ENCODE assay signal across 8 cellular contexts in genomic region chr11:65572356-65573043, GRCh38. TPM values are rescaled to one million over a fixed set of nuclear protein-coding genes. Genes with fewer than 3 reads are reported as not detected.
A peak's percentile ranks its signal among the peaks of the same experiment; 100 is the strongest.
DNase-seq lines count a peak whose midpoint lies in the region; ATAC-seq and TF ChIP-seq lines count a peak whose summit lies in the region.

FAM89B (plus strand) TSS chr11:65572538; CDS start chr11:65572670, 132 bp downstream.

- peaks cover 73% of the 10 kb centered on the region for H3K79me2 ChIP-seq in MM.1S (ENCODE audit: low read length)

- POLR2A ChIA-PET in activated naive CD8-positive, alpha-beta T cell treated with anti-CD3 and anti-CD28 coated beads, Interleukin-2, amount 10 ng/mL, durations not matched to agents 7 days and 5 days (lab: Charles Lee) = interaction anchor here (0.6 to 5.3 kb wide), 26 partner anchors 11 to 349 kb away, joined by 3 to 52 read pairs (median 5); partner anchors contain the start of genes CCDC85B, KCNK7, MALAT1 and MAP3K11

- H3F3A ChIP-seq in MM.1S (ENCODE audit: insufficient read depth, low read length) = peaks cover 53% of the 10 kb centered on the region

- H4K20me1 ChIP-seq in MM.1S (ENCODE audit: insufficient read depth, low read length) = no peaks in the 10 kb centered on the region

- H3K4me2 ChIP-seq in MM.1S (ENCODE audit: low read depth, low read length) = peak within 1 kb of the TSS; percentile 93

- peak within 1 kb of the TSS; percentile 98 for H3K27ac Mint-ChIP-seq in activated naive CD8-positive, alpha-beta T cell treated with anti-CD3 and anti-CD28 coated beads, Interleukin-2, amount 10 ng/mL, durations not matched to agents 7 days and 5 days
- H3K27ac Mint-ChIP-seq in glutamatergic neuron (ENCODE audit: unreplicated experiment) (peak within 1 kb of the TSS; percentile 98), osteocyte (ENCODE audit: unreplicated experiment) (peak within 1 kb of the TSS; percentile 85)

- H3K4me3 ChIP-seq in MM.1S (ENCODE audit: low read length) (peak within 1 kb of the TSS; percentile 98), testis (peak within 1 kb of the TSS; percentile 68 to 69)

- WGBS in testis, 2 donors = 0 to 2% methylated on average over 28 to 79 of the region's 86 CpGs

- H3K27ac ChIP-seq in MM.1S (ENCODE audit: low read length) = peak within 1 kb of the TSS; percentile 92; the same call in 1 of the 2 replicates
- H3K27ac ChIP-seq in testis = peak within 1 kb of the TSS; percentile 65 to 87

- intact Hi-C loops in testis (cut with DNase I; ENCODE audit: low total_unique reads) = no loop called here

- H3K27me3 ChIP-seq in MM.1S (replicated peaks; ENCODE audit: insufficient read depth, low read length) (no peaks in the 10 kb centered on the region), testis (no peaks in the 10 kb centered on the region)

- H3K9me3 ChIP-seq in MM.1S (replicated peaks; ENCODE audit: insufficient read depth, low read length) (no peaks in the 10 kb centered on the region), testis (no peaks in the 10 kb centered on the region)

- no peak within 1 kb of the TSS for H2AFZ ChIP-seq in MM.1S (ENCODE audit: low read length)

- no peak for TF ChIP-seq POLR2A in testis (IDR thresholded peaks at IDR 0.05)

- no peaks in the 10 kb centered on the region for H3K27me3 Mint-ChIP-seq in activated naive CD8-positive, alpha-beta T cell treated with anti-CD3 and anti-CD28 coated beads, Interleukin-2, amount 10 ng/mL, durations not matched to agents 7 days and 5 days
- H3K27me3 Mint-ChIP-seq in glutamatergic neuron (ENCODE audit: unreplicated experiment) (peaks cover 15% of the 10 kb centered on the region), osteocyte (ENCODE audit: unreplicated experiment) (no peaks in the 10 kb centered on the region)

- H3K36me3 ChIP-seq in MM.1S (replicated peaks; ENCODE audit: insufficient read depth, low read length) (no peaks in the 10 kb centered on the region), testis (ENCODE audit: low read depth, missing control alignments) (no peaks in the 10 kb centered on the region)

- peak within 1 kb of the TSS; percentile 94 for H3K4me3 Mint-ChIP-seq in activated naive CD8-positive, alpha-beta T cell treated with anti-CD3 and anti-CD28 coated beads, Interleukin-2, amount 10 ng/mL, durations not matched to agents 7 days and 5 days
- H3K4me3 Mint-ChIP-seq in glutamatergic neuron (ENCODE audit: unreplicated experiment) = peak within 1 kb of the TSS; percentile 94
- H3K4me3 Mint-ChIP-seq in osteocyte (ENCODE audit: unreplicated experiment) = peak within 1 kb of the TSS; percentile 97

- DNase-seq in DMS79 treated with DMSO at 0.1 percent for 48 hours (lab: John Stamatoyannopoulos, UW) = peak; percentile 80
- DNase-seq in MM.1S = peak; percentile 89
- DNase-seq in T follicular helper cell (ENCODE audit: low read depth) = peak; percentile 82
- peak; percentile 92 for DNase-seq in activated naive CD8-positive, alpha-beta T cell treated with anti-CD3 and anti-CD28 coated beads, Interleukin-2, amount 10 ng/mL, durations not matched to agents 7 days and 5 days
- DNase-seq in glutamatergic neuron = peak; percentile 91
- peak; percentile 94 for DNase-seq in osteocyte (ENCODE audit: extremely low spot score, unreplicated experiment)
- DNase-seq in testis = peak; percentile 95

- H3K9me3 Mint-ChIP-seq in activated naive CD8-positive, alpha-beta T cell treated with anti-CD3 and anti-CD28 coated beads, Interleukin-2, amount 10 ng/mL, durations not matched to agents 7 days and 5 days = no peaks in the 10 kb centered on the region
- H3K9me3 Mint-ChIP-seq in glutamatergic neuron (ENCODE audit: unreplicated experiment) = peaks cover 24% of the 10 kb centered on the region
- no peaks in the 10 kb centered on the region for H3K9me3 Mint-ChIP-seq in osteocyte (ENCODE audit: unreplicated experiment)

- no peak for TF ChIP-seq CTCF in MM.1S (IDR thresholded peaks at IDR 0.05; ENCODE audit: low read length)
- TF ChIP-seq CTCF in glutamatergic neuron (IDR thresholded peaks at IDR 0.05; ENCODE audit: partially characterized antibody, unreplicated experiment) = no peak
- no peak for TF ChIP-seq CTCF in osteocyte (IDR thresholded peaks at IDR 0.05)
- no peak for TF ChIP-seq CTCF in testis (IDR thresholded peaks at IDR 0.05)

- peaks cover 9% of the 10 kb centered on the region for H3K36me3 Mint-ChIP-seq in activated naive CD8-positive, alpha-beta T cell treated with anti-CD3 and anti-CD28 coated beads, Interleukin-2, amount 10 ng/mL, durations not matched to agents 7 days and 5 days
- H3K36me3 Mint-ChIP-seq in glutamatergic neuron (ENCODE audit: unreplicated experiment) = no peaks in the 10 kb centered on the region
- peaks cover 8% of the 10 kb centered on the region for H3K36me3 Mint-ChIP-seq in osteocyte (ENCODE audit: unreplicated experiment)

- peaks cover 47% of the 10 kb centered on the region for H3K4me1 Mint-ChIP-seq in activated naive CD8-positive, alpha-beta T cell treated with anti-CD3 and anti-CD28 coated beads, Interleukin-2, amount 10 ng/mL, durations not matched to agents 7 days and 5 days
- peaks cover 14% of the 10 kb centered on the region for H3K4me1 Mint-ChIP-seq in glutamatergic neuron (ENCODE audit: low read depth, unreplicated experiment)
- peaks cover 66% of the 10 kb centered on the region for H3K4me1 Mint-ChIP-seq in osteocyte (ENCODE audit: unreplicated experiment)

- ATAC-seq in activated naive CD8-positive, alpha-beta T cell treated with anti-CD3 and anti-CD28 coated beads, Interleukin-2, amount 10 ng/mL, durations not matched to agents 7 days and 5 days (ENCODE audit: low read depth) = peak; percentile 6
- no peak for ATAC-seq in GM18873 (IDR thresholded peaks at IDR 0.05; ENCODE audit: low FRiP score, unreplicated experiment)

- H3K4me1 ChIP-seq in MM.1S (ENCODE audit: low read length) (peaks cover 31% of the 10 kb centered on the region), testis (peaks cover 57% of the 10 kb centered on the region)

- no peaks in the 10 kb centered on the region for H3K9me2 ChIP-seq in MM.1S (replicated peaks; ENCODE audit: insufficient read depth, low read length)

- H3K9ac ChIP-seq in MM.1S (ENCODE audit: low read length) = peak within 1 kb of the TSS; percentile 86

RNA-seq across cellular contexts. Expression of gene FAM89B, which starts in this region (rescaled TPM):
- total RNA-seq in activated naive CD8-positive, alpha-beta T cell treated with anti-CD3 and anti-CD28 coated beads, Interleukin-2, amount 10 ng/mL, durations not matched to agents 7 days and 5 days = 10 to 100 TPM; 40.9 to 44.1 TPM
- total RNA-seq in glutamatergic neuron (ENCODE audit: unreplicated experiment) = 184 TPM
- total RNA-seq in osteocyte = 84.2 and 92.1 TPM in 2 replicates
- 10 to 100 TPM; 59.9 to 63.2 TPM for total RNA-seq in testis
- 25.8 TPM for polyA plus RNA-seq in testis (ENCODE audit: insufficient read depth, low read depth, low replicate concordance)
